13 cellular contexts compared by ENCODE assay signal in the genomic region with DNA sequence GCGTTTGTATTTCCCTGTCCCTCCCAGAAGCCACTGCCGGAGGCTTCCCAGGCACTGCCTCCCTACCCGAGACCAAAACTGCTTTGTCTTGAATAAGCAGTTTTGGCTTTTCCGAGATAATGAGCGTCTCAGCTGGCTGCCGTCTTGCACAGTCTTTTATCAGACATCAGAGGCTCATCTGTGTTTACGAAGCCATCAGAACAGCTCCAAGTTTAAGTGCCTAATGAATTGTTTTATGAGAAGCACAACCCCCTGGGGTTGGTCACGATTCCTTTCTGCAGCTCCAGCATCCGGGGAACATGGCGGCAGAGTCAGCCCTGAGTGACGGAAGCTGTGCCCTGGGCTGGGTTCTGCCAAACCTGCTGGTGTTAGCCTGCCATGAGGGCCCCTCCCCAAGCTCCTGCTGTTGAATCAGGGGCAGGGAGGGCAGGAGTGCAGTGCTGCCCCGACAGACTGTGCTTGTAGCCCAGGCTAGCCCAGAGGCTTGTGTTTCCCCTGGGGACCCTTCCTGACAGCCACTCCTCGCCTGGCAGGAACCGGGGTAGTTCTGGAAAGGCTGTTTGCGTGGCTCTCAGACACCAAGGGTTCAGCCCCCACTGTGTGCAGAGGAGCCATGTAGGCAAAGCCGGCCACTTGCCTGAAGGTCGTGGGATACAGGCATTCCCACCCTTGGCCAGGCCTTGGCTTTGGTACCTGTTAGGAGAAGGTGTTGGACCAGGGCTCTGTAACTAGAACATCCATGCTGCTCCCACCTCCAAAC.
A peak's percentile ranks its signal among the peaks of the same experiment; 100 is the strongest.
DNase-seq lines count a peak whose midpoint lies in the region; FAIRE-seq and TF ChIP-seq lines count a peak whose summit lies in the region.
"Had no signal": no experiment of that assay in that cellular context is flagged by ENCODE, and none has a peak within 500 bp of the region (broad histone marks: within the 10 kb centered on the region; RNA-seq: fewer than 3 reads in every experiment).

No MANE protein-coding gene starts in this region.

- no peak overlapping the region for H3K9ac ChIP-seq in SK-N-MC (ENCODE audit: insufficient read length)
- H3K9ac ChIP-seq: BLaER1, parathyroid adenoma had no signal

- H3K36me3 ChIP-seq in SK-N-MC (ENCODE audit: insufficient read depth, low read length) (no peaks in the 10 kb centered on the region), thyroid gland (no peaks in the 10 kb centered on the region)
- H3K36me3 ChIP-seq: BLaER1 had no signal

- DNase-seq in GM12892 (ENCODE audit: insufficient read length): peak; percentile 13
- DNase-seq in SK-N-MC (ENCODE audit: low read depth, low spot score): peak; percentile 68
- DNase-seq in inferior parietal cortex (ENCODE audit: extremely low spot score): peak; percentile 40
- DNase-seq in putamen (ENCODE audit: low spot score): peak; percentile 30
- DNase-seq in NCI-H748 (lab: John Stamatoyannopoulos, UW; ENCODE audit: unreplicated experiment): no peak
- no peak for DNase-seq in thyroid gland
- no peak for DNase-seq in SK-N-DZ (ENCODE audit: low spot score)
- DNase-seq in NCI-H2081 treated with DMSO at 0.1 percent for 48 hours (lab: John Stamatoyannopoulos, UW): no peak
- DNase-seq: activated CD4-positive, alpha-beta T cell treated with anti-CD3 and anti-CD28 coated beads for 36 hours; NCI-H1048; NCI-H510A treated with DMSO at 0.1 percent for 48 hours had no signal

- H3K4me1 ChIP-seq in thyroid gland: no peaks in the 10 kb centered on the region
- H3K4me1 ChIP-seq: parathyroid adenoma had no signal

- no peak for TF ChIP-seq CTCF in thyroid gland (IDR thresholded peaks at IDR 0.05)

- peak overlapping the region; percentile 52 for H3K4me3 ChIP-seq in SK-N-MC
- H3K4me3 ChIP-seq in thyroid gland (replicated peaks in 1 of 3): no peak overlapping the region
- H3K4me3 ChIP-seq: BLaER1 had no signal

- FAIRE-seq in GM12892 (lab: Jason Lieb, UNC): no peak

- no peaks in the 10 kb centered on the region for H3K27me3 ChIP-seq in thyroid gland
- H3K27me3 ChIP-seq: BLaER1 had no signal

- H3K9me3 ChIP-seq in SK-N-MC (ENCODE audit: low read depth, low read length) (no peaks in the 10 kb centered on the region), thyroid gland (no peaks in the 10 kb centered on the region)
- H3K9me3 ChIP-seq: BLaER1 had no signal

- no peak for TF ChIP-seq POLR2A in GM12892 (IDR thresholded peaks at IDR 0.05; ENCODE audit: low read depth, low read length)
- TF ChIP-seq POLR2A in thyroid gland (IDR thresholded peaks at IDR 0.05): no peak

- peak overlapping the region; percentile 57; the same call in 1 of the 2 replicates for H3K27ac ChIP-seq in SK-N-MC
- no peak overlapping the region for H3K27ac ChIP-seq in thyroid gland
- H3K27ac ChIP-seq: parathyroid adenoma had no signal

- WGBS in thyroid gland, 2 donors: 83% methylated on average over 10 to 14 of the region's 17 CpGs

- intact Hi-C loops in thyroid gland (cut with DNase I): no loop called here

Comparison
In these comparisons a context has a peak if more than half of its experiments do, and no peak if none do; other contexts are left out.
1. DNase-seq: peak in GM12892 (single experiment), SK-N-MC (single experiment), inferior parietal cortex (single experiment) and putamen (single experiment); none in NCI-H748 (single experiment), thyroid gland (0 of 2), SK-N-DZ (single experiment) and NCI-H2081 treated with DMSO at 0.1 percent for 48 hours (single experiment).